ENCODE assay signal across 31 cellular contexts in genomic region chr3:103977417-103977816, GRCh38.
"Had no signal": no experiment of that assay in that cellular context is flagged by ENCODE, and none has a peak within 500 bp of the region (broad histone marks: within the 10 kb centered on the region; RNA-seq: fewer than 3 reads in every experiment).

No MANE protein-coding gene starts in this region.

- H3K9me3 ChIP-seq: gastrocnemius medialis, ovary, sigmoid colon, uterus had no signal

- H3K9me3 Mint-ChIP-seq: nephron progenitor cell; stimulated activated memory B cell treated with anti-CD40 and anti-IgM and Interleukin-4, amounts not matched to agents 10 μg/mL and 1 μg/mL and 100 μg/mL, for 72 hours; type B pancreatic cell had no signal

- H3K27ac Mint-ChIP-seq: activated naive CD8-positive, alpha-beta T cell; mesothelial cell of epicardium; naive B cell; nephron progenitor cell; progenitor cell of endocrine pancreas; stimulated activated memory B cell treated with anti-CD40 and anti-IgM and Interleukin-4, amounts not matched to agents 10 μg/mL and 1 μg/mL and 100 μg/mL, for 72 hours; stimulated activated naive CD8-positive, alpha-beta T cell treated with anti-CD3 and anti-CD28 coated beads, Interleukin-15, amount 100 ng/mL, for 72 hours; type B pancreatic cell had no signal

- H3K36me3 Mint-ChIP-seq: activated naive CD8-positive, alpha-beta T cell; mesothelial cell of epicardium; naive B cell; stimulated activated memory B cell treated with anti-CD40 and anti-IgM and Interleukin-4, amounts not matched to agents 10 μg/mL and 1 μg/mL and 100 μg/mL, for 72 hours; type B pancreatic cell had no signal

- H3K4me1 Mint-ChIP-seq: naive B cell; nephron progenitor cell; stimulated activated memory B cell treated with anti-CD40 and anti-IgM and Interleukin-4, amounts not matched to agents 10 μg/mL and 1 μg/mL and 100 μg/mL, for 72 hours; stimulated activated naive CD8-positive, alpha-beta T cell treated with anti-CD3 and anti-CD28 coated beads, Interleukin-15, amount 100 ng/mL, for 72 hours had no signal

- H3K4me3 Mint-ChIP-seq: activated naive CD8-positive, alpha-beta T cell; mesothelial cell of epicardium; naive B cell; nephron progenitor cell; stimulated activated memory B cell treated with anti-CD40 and anti-IgM and Interleukin-4, amounts not matched to agents 10 μg/mL and 1 μg/mL and 100 μg/mL, for 72 hours; stimulated activated naive CD8-positive, alpha-beta T cell treated with anti-CD3 and anti-CD28 coated beads, Interleukin-15, amount 100 ng/mL, for 72 hours; type B pancreatic cell had no signal

- H3K27me3 ChIP-seq: cardiac muscle cell, dorsolateral prefrontal cortex, gastrocnemius medialis, sigmoid colon, uterus had no signal

- DNase-seq: activated CD4-positive, alpha-beta T cell treated with anti-CD3 and anti-CD28 coated beads for 4 hours; activated CD4-positive, alpha-beta T cell treated with anti-CD3 and anti-CD28 coated beads, Interleukin-2, amount 50 U/mL, for 4 hours; activated effector memory CD4-positive, alpha-beta T cell treated with Interleukin-2 at 50 U/mL for 16 hours; activated naive CD4-positive, alpha-beta T cell treated with Interleukin-2 at 50 U/mL for 16 hours; anterior cingulate cortex; dorsolateral prefrontal cortex; effector memory CD4-positive, alpha-beta T cell; gastrocnemius medialis; glutamatergic neuron; left cardiac atrium; left ventricle myocardium superior; naive B cell; nephron progenitor cell; ovary; sigmoid colon; small intestine; stimulated activated CD4-positive, alpha-beta T cell treated with anti-CD3 and anti-CD28 coated beads, Interleukin-1b, Interleukin-23, amount 100 ng/mL, for 48 hours; stimulated activated CD4-positive, alpha-beta T cell treated with anti-CD3 and anti-CD28 coated beads, Interleukin-4, amount 100 ng/mL, for 4 hours; stimulated activated CD8-positive, alpha-beta memory T cell treated with anti-CD3 and anti-CD28 coated beads, Interleukin-4, amount 100 ng/mL, for 48 hours; stimulated activated naive CD8-positive, alpha-beta T cell treated with anti-CD3 and anti-CD28 coated beads, Interleukin-15, amount 100 ng/mL, for 72 hours; substantia nigra; T-helper 9 cell; uterus had no signal

- H3K36me3 ChIP-seq: cardiac muscle cell, gastrocnemius medialis, ovary, sigmoid colon, uterus had no signal

- H3K4me1 ChIP-seq: gastrocnemius medialis, sigmoid colon, uterus had no signal

- ATAC-seq: gastrocnemius medialis; left cardiac atrium; left ventricle myocardium superior; stimulated activated memory B cell treated with anti-CD40 and anti-IgM and Interleukin-4, amounts not matched to agents 10 μg/mL and 1 μg/mL and 100 μg/mL, for 72 hours; stimulated activated naive CD8-positive, alpha-beta T cell treated with anti-CD3 and anti-CD28 coated beads, Interleukin-15, amount 100 ng/mL, for 72 hours had no signal

- H3K27me3 Mint-ChIP-seq: activated naive CD8-positive, alpha-beta T cell; naive B cell; progenitor cell of endocrine pancreas; stimulated activated memory B cell treated with anti-CD40 and anti-IgM and Interleukin-4, amounts not matched to agents 10 μg/mL and 1 μg/mL and 100 μg/mL, for 72 hours; stimulated activated naive CD8-positive, alpha-beta T cell treated with anti-CD3 and anti-CD28 coated beads, Interleukin-15, amount 100 ng/mL, for 72 hours; type B pancreatic cell had no signal

- H3K27ac ChIP-seq: cardiac muscle cell, coronary artery, dorsolateral prefrontal cortex, gastrocnemius medialis, ovary, sigmoid colon, uterus, VCaP had no signal

- H3K4me3 ChIP-seq: cardiac muscle cell, coronary artery, dorsolateral prefrontal cortex, gastrocnemius medialis, ovary, sigmoid colon, uterus had no signal
